ENCODE assay signal across 15 cellular contexts in the genomic region with DNA sequence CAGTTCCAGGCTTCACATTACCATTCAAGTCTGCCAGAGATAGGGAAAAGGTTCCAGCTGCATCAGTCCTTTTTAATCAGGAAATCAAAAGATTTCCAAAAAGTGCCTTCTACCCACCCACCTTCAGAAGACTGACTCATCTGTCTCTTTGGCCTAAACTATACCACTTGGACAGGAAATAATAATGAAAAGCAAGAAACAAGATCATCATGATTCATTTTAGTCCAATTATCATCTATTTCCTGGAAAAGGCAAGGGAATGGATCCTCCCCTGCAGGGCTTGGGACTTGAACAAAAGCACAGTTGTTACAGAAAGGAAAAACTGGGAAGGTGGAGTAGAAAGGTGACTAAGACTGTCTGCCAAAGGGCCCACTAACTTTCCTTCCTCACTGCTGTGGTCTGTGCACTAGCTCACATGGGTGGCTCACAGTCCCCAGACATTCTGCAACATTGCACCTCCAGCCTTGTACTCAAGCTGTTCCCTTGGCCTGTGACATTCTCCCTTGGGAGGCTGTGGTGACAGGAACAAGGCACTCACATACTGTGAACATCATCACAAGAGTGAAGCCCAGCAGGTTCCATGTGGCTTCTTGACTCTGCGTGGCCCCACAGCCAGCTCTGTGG.
DNase-seq lines count a peak whose midpoint lies in the region; ATAC-seq and TF ChIP-seq lines count a peak whose summit lies in the region.
"Had no signal": no experiment of that assay in that cellular context is flagged by ENCODE, and none has a peak within 500 bp of the region (broad histone marks: within the 10 kb centered on the region; RNA-seq: fewer than 3 reads in every experiment).

No MANE protein-coding gene starts in this region.

- H3K9me3 ChIP-seq in AG04450 (ENCODE audit: control insufficient read depth, insufficient read depth, low read length) = no peaks in the 10 kb centered on the region; the same call in 1 of the 2 replicates
- H3K9me3 ChIP-seq: uterus had no signal

- H3K27me3 ChIP-seq in AG04450 (ENCODE audit: control insufficient read depth, insufficient read depth, low read length) = no peaks in the 10 kb centered on the region
- H3K27me3 ChIP-seq: uterus had no signal

- TF ChIP-seq CTCF in AG04450 (IDR thresholded peaks at IDR 0.05; ENCODE audit: low read depth, low read length) = no peak
- TF ChIP-seq CTCF in astrocyte of the spinal cord (IDR thresholded peaks at IDR 0.05; ENCODE audit: low read depth, low read length) = no peak

- peak overlapping the region; percentile 43 for H3K27ac ChIP-seq in AG04450 (ENCODE audit: low read depth, low read length)
- H3K27ac ChIP-seq: parathyroid adenoma, uterus had no signal

- no peak for ATAC-seq in HG03432 (IDR thresholded peaks at IDR 0.05; ENCODE audit: unreplicated experiment)

- no peak overlapping the region for H3K4me3 ChIP-seq in AG04450 (ENCODE audit: low read depth, low read length)
- no peak overlapping the region for H3K4me3 ChIP-seq in astrocyte of the spinal cord (ENCODE audit: low read depth, low read length)
- H3K4me3 ChIP-seq: uterus had no signal

- DNase-seq in AG04450 (ENCODE audit: low read depth, low spot score) (no peak), HS-5 (ENCODE audit: low read depth) (peak; percentile 63), astrocyte of the spinal cord (ENCODE audit: low read depth, low spot score) (peak; percentile 65), foreskin melanocyte (peak; percentile 21), NCI-H1048 (lab: John Stamatoyannopoulos, UW) (no peak), T1000 (lab: John Stamatoyannopoulos, UW) (no peak), NCI-H82 treated with DMSO at 0.1 percent for 48 hours (lab: John Stamatoyannopoulos, UW; ENCODE audit: unreplicated experiment) (no peak)
- DNase-seq: activated CD4-positive, alpha-beta memory T cell treated with anti-CD3 and anti-CD28 coated beads, Interleukin-2, amount 10 ng/mL, durations not matched to agents 7 days and 5 days; activated naive CD4-positive, alpha-beta T cell treated with Interleukin-2 at 50 U/mL for 16 hours; central memory CD4-positive, alpha-beta T cell; H7; NCI-H345; uterus had no signal

- in situ Hi-C loops in astrocyte of the spinal cord (cut with HindIII; ENCODE audit: low sequenced_read_pairs) = no loop called here

- POLR2A ChIA-PET in AG04450 (lab: Yijun Ruan, JAX) = no interaction called here

- CTCF ChIA-PET in AG04450 (lab: Charles Lee) = interaction anchor here (0.9 to 1.3 kb wide), 3 partner anchors 29 to 55 kb away, joined by 3 to 8 read pairs (median 3); no protein-coding TSS in a partner anchor

Comparison
In these comparisons a context has a peak if more than half of its experiments do, and no peak if none do; other contexts are left out.
1. DNase-seq: peak in HS-5 (single experiment), astrocyte of the spinal cord (single experiment) and foreskin melanocyte (single experiment); none in AG04450 (single experiment), NCI-H1048 (single experiment), T1000 (single experiment) and NCI-H82 treated with DMSO at 0.1 percent for 48 hours (single experiment).